29 cellular contexts compared by ENCODE assay signal in the genomic region with DNA sequence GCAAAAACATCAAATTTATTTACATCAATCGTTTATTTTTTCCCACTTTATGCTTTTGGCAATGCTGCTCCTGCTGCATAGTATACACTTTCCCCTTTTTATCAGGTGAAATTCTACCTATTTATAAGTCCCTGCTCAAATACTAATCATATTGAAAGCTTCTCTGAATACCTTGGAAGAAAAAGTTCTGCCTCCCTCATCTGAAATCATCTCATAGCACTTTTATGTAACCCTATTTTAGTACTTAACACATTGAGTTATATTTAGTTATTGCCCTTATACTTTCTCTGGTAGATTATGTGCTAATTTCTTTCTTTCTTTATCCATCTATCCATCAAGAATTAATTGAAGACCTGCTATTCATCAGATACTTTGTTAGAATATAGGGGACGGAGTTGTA.
"Had no signal": no experiment of that assay in that cellular context is flagged by ENCODE, and none has a peak within 500 bp of the region (broad histone marks: within the 10 kb centered on the region; RNA-seq: fewer than 3 reads in every experiment).

No MANE protein-coding gene starts in this region.

- H3K9me3 Mint-ChIP-seq: activated CD4-positive, alpha-beta memory T cell treated with anti-CD3 and anti-CD28 coated beads, Interleukin-2, amount 10 ng/mL, durations not matched to agents 7 days and 5 days; activated CD4-positive, alpha-beta T cell treated with anti-CD3 and anti-CD28 coated beads, Interleukin-2, amount 10 ng/mL, durations not matched to agents 7 days and 5 days; activated naive CD4-positive, alpha-beta T cell treated with anti-CD3 and anti-CD28 coated beads, Interleukin-2, amount 50 U/mL, for 72 hours; activated T-cell treated with anti-CD3 and anti-CD28 coated beads, Interleukin-2, amount 50 U/mL, for 4 hours; effector memory CD8-positive, alpha-beta T cell; naive B cell; stimulated activated memory B cell treated with anti-CD40 and anti-IgM and Interleukin-4, amounts not matched to agents 10 μg/mL and 1 μg/mL and 100 μg/mL, for 72 hours had no signal

- ATAC-seq: body of pancreas; effector memory CD8-positive, alpha-beta T cell; gastrocnemius medialis; sciatic nerve; stimulated activated memory B cell treated with anti-CD40 and anti-IgM and Interleukin-4, amounts not matched to agents 10 μg/mL and 1 μg/mL and 100 μg/mL, for 72 hours had no signal

- H3K27ac Mint-ChIP-seq: activated CD4-positive, alpha-beta memory T cell treated with anti-CD3 and anti-CD28 coated beads, Interleukin-2, amount 10 ng/mL, durations not matched to agents 7 days and 5 days; activated CD4-positive, alpha-beta T cell treated with anti-CD3 and anti-CD28 coated beads, Interleukin-2, amount 10 ng/mL, durations not matched to agents 7 days and 5 days; effector memory CD8-positive, alpha-beta T cell had no signal

- H3K36me3 Mint-ChIP-seq: activated naive CD4-positive, alpha-beta T cell treated with anti-CD3 and anti-CD28 coated beads, Interleukin-2, amount 50 U/mL, for 72 hours; naive B cell; stimulated activated memory B cell treated with anti-CD40 and anti-IgM and Interleukin-4, amounts not matched to agents 10 μg/mL and 1 μg/mL and 100 μg/mL, for 72 hours had no signal

- FAIRE-seq: TTC549 had no signal

- H3K27me3 ChIP-seq: adrenal gland, body of pancreas, cardiac muscle cell, tibial artery had no signal

- H3K27ac ChIP-seq: adrenal gland, body of pancreas, cardiac muscle cell, coronary artery, gastrocnemius medialis, left ventricle myocardium inferior, skin epidermis, suprapubic skin, tibial artery had no signal

- H3K36me3 ChIP-seq: adrenal gland, cardiac muscle cell, gastrocnemius medialis, left ventricle myocardium inferior, suprapubic skin, tibial artery had no signal

- H3K9me3 ChIP-seq: adrenal gland, body of pancreas, gastrocnemius medialis, left ventricle myocardium inferior, suprapubic skin, tibial artery had no signal

- DNase-seq: activated CD4-positive, alpha-beta memory T cell treated with anti-CD3 and anti-CD28 coated beads, Interleukin-2, amount 10 ng/mL, durations not matched to agents 7 days and 5 days; activated CD4-positive, alpha-beta T cell treated with anti-CD3 and anti-CD28 coated beads for 1 hour; activated CD4-positive, alpha-beta T cell treated with anti-CD3 and anti-CD28 coated beads, Interleukin-2, amount 10 ng/mL, durations not matched to agents 7 days and 5 days; activated CD8-positive, alpha-beta memory T cell treated with anti-CD3 and anti-CD28 coated beads, Interleukin-2, amount 50 U/mL, for 48 hours; activated naive CD4-positive, alpha-beta T cell; activated T-cell treated with anti-CD3 and anti-CD28 coated beads, Interleukin-2, amount 50 U/mL, for 4 hours; adrenal gland; aorta; body of pancreas; effector memory CD8-positive, alpha-beta T cell; erythroblast; gastrocnemius medialis; glutamatergic neuron; left ventricle myocardium inferior; naive B cell; retina; stimulated activated CD4-positive, alpha-beta T cell treated with anti-CD3 and anti-CD28 coated beads, Interleukin-4, amount 100 ng/mL, for 4 hours; stimulated activated CD8-positive, alpha-beta memory T cell treated with anti-CD3 and anti-CD28 coated beads, Interleukin-4, amount 100 ng/mL, for 48 hours; T-helper 1 cell; T-helper 9 cell; tibial artery had no signal

- H3K4me1 ChIP-seq: adrenal gland, gastrocnemius medialis had no signal

- H3K27me3 Mint-ChIP-seq: stimulated activated memory B cell treated with anti-CD40 and anti-IgM and Interleukin-4, amounts not matched to agents 10 μg/mL and 1 μg/mL and 100 μg/mL, for 72 hours had no signal

- H3K4me3 ChIP-seq: body of pancreas had no signal
